1 cellular context compared by ENCODE assay signal in genomic region chr1:43143441-43143888, GRCh38.
A peak's percentile ranks its signal among the peaks of the same experiment; 100 is the strongest.
TF ChIP-seq lines count a peak whose summit lies in the region.

No MANE protein-coding gene starts in this region.

TF ChIP-seq in GM12878, 131 proteins besides CTCF, POLR2A, EP300 and RAD21 (continued from another document):
- TF ChIP-seq, protein P1, sequence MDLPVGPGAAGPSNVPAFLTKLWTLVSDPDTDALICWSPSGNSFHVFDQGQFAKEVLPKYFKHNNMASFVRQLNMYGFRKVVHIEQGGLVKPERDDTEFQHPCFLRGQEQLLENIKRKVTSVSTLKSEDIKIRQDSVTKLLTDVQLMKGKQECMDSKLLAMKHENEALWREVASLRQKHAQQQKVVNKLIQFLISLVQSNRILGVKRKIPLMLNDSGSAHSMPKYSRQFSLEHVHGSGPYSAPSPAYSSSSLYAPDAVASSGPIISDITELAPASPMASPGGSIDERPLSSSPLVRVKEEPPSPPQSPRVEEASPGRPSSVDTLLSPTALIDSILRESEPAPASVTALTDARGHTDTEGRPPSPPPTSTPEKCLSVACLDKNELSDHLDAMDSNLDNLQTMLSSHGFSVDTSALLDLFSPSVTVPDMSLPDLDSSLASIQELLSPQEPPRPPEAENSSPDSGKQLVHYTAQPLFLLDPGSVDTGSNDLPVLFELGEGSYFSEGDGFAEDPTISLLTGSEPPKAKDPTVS (IDR thresholded peaks at IDR 0.05; ENCODE audit: low read depth, low read length): no peak
- TF ChIP-seq NR2C1 (IDR thresholded peaks at IDR 0.05) (no peak), IKZF1 (conservative IDR thresholded peaks at IDR 0.05) (no peak), SMARCA5 (IDR thresholded peaks at IDR 0.05) (no peak), SP1 (IDR thresholded peaks at IDR 0.05; ENCODE audit: low read depth, low read length) (no peak)
- TF ChIP-seq, protein P2, sequence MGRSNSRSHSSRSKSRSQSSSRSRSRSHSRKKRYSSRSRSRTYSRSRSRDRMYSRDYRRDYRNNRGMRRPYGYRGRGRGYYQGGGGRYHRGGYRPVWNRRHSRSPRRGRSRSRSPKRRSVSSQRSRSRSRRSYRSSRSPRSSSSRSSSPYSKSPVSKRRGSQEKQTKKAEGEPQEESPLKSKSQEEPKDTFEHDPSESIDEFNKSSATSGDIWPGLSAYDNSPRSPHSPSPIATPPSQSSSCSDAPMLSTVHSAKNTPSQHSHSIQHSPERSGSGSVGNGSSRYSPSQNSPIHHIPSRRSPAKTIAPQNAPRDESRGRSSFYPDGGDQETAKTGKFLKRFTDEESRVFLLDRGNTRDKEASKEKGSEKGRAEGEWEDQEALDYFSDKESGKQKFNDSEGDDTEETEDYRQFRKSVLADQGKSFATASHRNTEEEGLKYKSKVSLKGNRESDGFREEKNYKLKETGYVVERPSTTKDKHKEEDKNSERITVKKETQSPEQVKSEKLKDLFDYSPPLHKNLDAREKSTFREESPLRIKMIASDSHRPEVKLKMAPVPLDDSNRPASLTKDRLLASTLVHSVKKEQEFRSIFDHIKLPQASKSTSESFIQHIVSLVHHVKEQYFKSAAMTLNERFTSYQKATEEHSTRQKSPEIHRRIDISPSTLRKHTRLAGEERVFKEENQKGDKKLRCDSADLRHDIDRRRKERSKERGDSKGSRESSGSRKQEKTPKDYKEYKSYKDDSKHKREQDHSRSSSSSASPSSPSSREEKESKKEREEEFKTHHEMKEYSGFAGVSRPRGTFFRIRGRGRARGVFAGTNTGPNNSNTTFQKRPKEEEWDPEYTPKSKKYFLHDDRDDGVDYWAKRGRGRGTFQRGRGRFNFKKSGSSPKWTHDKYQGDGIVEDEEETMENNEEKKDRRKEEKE (IDR thresholded peaks at IDR 0.05): peak; percentile 77; the same call in 1 of the 2 replicates
